16 cellular contexts compared by ENCODE assay signal in genomic region chr4:82786004-82786400, GRCh38. TPM values are rescaled to one million over a fixed set of nuclear protein-coding genes. Genes with fewer than 3 reads are reported as not detected.
A peak's percentile ranks its signal among the peaks of the same experiment; 100 is the strongest.
DNase-seq lines count a peak whose midpoint lies in the region; ATAC-seq and TF ChIP-seq lines count a peak whose summit lies in the region.
"Had no signal": no experiment of that assay in that cellular context is flagged by ENCODE, and none has a peak within 500 bp of the region (broad histone marks: within the 10 kb centered on the region; RNA-seq: fewer than 3 reads in every experiment).

No MANE protein-coding gene starts in this region.

- no peaks in the 10 kb centered on the region for H3K9me3 ChIP-seq in SK-N-MC (ENCODE audit: low read depth, low read length)
- H3K9me3 ChIP-seq: Caco-2, left lung, testis had no signal

- H3K4me3 ChIP-seq in SK-N-MC, result peak overlapping the region; percentile 69; the same call in 1 of the 2 replicates
- H3K4me3 ChIP-seq in fibroblast of mammary gland (ENCODE audit: control insufficient read depth, low read depth, low read length), result no peak overlapping the region
- H3K4me3 ChIP-seq: left lung, testis had no signal

- H3K9ac ChIP-seq in SK-N-MC (ENCODE audit: insufficient read length), result no peak overlapping the region

- DNase-seq in DMS79 treated with DMSO at 0.1 percent for 48 hours (lab: John Stamatoyannopoulos, UW) (peak; percentile 4), DMS79 (lab: John Stamatoyannopoulos, UW) (no peak), SK-N-MC (ENCODE audit: low read depth, low spot score) (no peak), fibroblast of mammary gland (ENCODE audit: low read depth) (peak; percentile 19), NCI-H1436 (lab: John Stamatoyannopoulos, UW) (no peak), GM19238 (ENCODE audit: insufficient read length, low spot score) (no peak)
- DNase-seq: 8988T; activated naive CD8-positive, alpha-beta T cell treated with anti-CD3 and anti-CD28 coated beads, Interleukin-2, amount 50 U/mL, for 24 hours; activated T-cell treated with anti-CD3 and anti-CD28 coated beads for 4 hours; Caco-2; left lung; NCI-H2171; testis had no signal

- ATAC-seq in GM18517 (IDR thresholded peaks at IDR 0.05; ENCODE audit: unreplicated experiment), result no peak
- ATAC-seq: activated naive CD8-positive, alpha-beta T cell treated with anti-CD3 and anti-CD28 coated beads, Interleukin-2, amount 50 U/mL, for 24 hours; natural killer cell treated with Interleukin-12 subunit alpha and Interleukin-12 subunit beta and Interleukin-15 and Interleukin-18, amount 100 ng/mL, for 72 hours had no signal

- no peak for TF ChIP-seq CTCF in fibroblast of mammary gland (conservative IDR thresholded peaks at IDR 0.05; ENCODE audit: control insufficient read depth, insufficient read depth, low read depth, low read length)

- H3K27ac ChIP-seq in SK-N-MC (peak overlapping the region; percentile 79), temporal lobe (ENCODE audit: low read depth, low read length) (peak overlapping the region; percentile 77)

- H3K36me3 ChIP-seq in SK-N-MC (ENCODE audit: insufficient read depth, low read length), result no peaks in the 10 kb centered on the region
- H3K36me3 ChIP-seq: left lung had no signal

RNA-seq across cellular contexts. Expression of gene SCD5, which starts 12.6 kb away (rescaled TPM):
- total RNA-seq in temporal lobe, result 271 TPM

Comparison
In these comparisons a context has a peak if more than half of its experiments do, and no peak if none do; other contexts are left out.
1. DNase-seq: peak in DMS79 treated with DMSO at 0.1 percent for 48 hours (single experiment) and fibroblast of mammary gland (single experiment); none in DMS79 (single experiment), SK-N-MC (single experiment), NCI-H1436 (single experiment) and GM19238 (single experiment).